20 cellular contexts compared by ENCODE assay signal in the genomic region with DNA sequence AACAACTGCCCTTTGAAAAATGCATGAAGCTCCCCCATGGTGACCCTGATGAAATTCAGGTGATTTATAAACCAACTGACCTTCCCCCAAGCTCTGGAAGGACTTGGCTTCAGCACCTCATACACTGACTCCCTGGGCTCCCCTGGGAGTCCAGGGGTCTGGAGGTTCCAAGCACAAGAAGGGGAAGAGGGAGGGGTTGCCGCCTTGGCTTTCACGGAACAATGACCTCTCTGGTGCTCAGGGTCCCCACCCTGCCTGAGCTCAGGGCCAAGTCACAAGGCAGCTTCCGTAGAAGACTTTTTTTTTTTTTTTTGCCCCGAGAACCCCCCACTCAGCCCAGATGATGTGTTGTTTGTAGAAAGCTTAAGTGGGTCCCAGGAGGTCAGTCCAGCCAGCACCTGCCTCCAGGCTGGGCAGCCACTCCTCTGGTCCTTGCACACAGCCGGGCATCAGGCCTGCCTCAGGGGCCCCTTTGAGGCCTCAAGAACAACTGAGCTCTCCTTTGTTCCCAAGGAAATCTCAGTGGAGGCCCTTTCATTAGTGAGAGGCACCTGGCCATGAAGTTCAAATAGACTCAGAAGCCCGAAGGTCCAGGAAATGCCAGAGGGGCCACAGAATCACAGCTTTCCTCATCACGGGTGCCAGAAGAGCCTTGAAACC. TPM values are rescaled to one million over a fixed set of nuclear protein-coding genes. Genes with fewer than 3 reads are reported as not detected.
"Had no signal": no experiment of that assay in that cellular context is flagged by ENCODE, and none has a peak within 500 bp of the region (broad histone marks: within the 10 kb centered on the region; RNA-seq: fewer than 3 reads in every experiment).

No MANE protein-coding gene starts in this region.

- H3K4me2 ChIP-seq: hepatocyte had no signal

- H3K36me3 ChIP-seq: upper lobe of left lung had no signal

- H2AFZ ChIP-seq: hepatocyte had no signal

- ATAC-seq: activated T-cell treated with anti-CD3 and anti-CD28 coated beads, Interleukin-2, amount 50 U/mL, for 72 hours; stimulated activated naive CD8-positive, alpha-beta T cell treated with anti-CD3 and anti-CD28 coated beads, Interleukin-15, amount 100 ng/mL, for 72 hours had no signal

- H3K4me3 ChIP-seq: hepatocyte, upper lobe of left lung had no signal

- DNase-seq: activated CD4-positive, alpha-beta T cell treated with anti-CD3 and anti-CD28 coated beads, Interleukin-2, amount 10 ng/mL, durations not matched to agents 7 days and 5 days; activated CD8-positive, alpha-beta memory T cell treated with anti-CD3 and anti-CD28 coated beads, Interleukin-2, amount 50 U/mL, for 48 hours; activated T-cell treated with anti-CD3 and anti-CD28 coated beads, Interleukin-2, amount 50 U/mL, for 72 hours; cerebellar nuclear complex; effector memory CD4-positive, alpha-beta T cell; foreskin melanocyte; islet precursor cell; mammary epithelial cell; small intestine; stimulated activated CD4-positive, alpha-beta T cell treated with anti-CD3 and anti-CD28 coated beads, Interleukin-4, amount 100 ng/mL, for 4 hours; stimulated activated CD8-positive, alpha-beta memory T cell treated with anti-CD3 and anti-CD28 coated beads, Interleukin-4, amount 100 ng/mL, for 48 hours; stimulated activated naive CD8-positive, alpha-beta T cell treated with anti-CD3 and anti-CD28 coated beads, Interleukin-15, amount 100 ng/mL, for 72 hours; upper lobe of left lung had no signal

- H3K4me1 ChIP-seq: upper lobe of left lung had no signal

- H3K79me2 ChIP-seq: hepatocyte had no signal

- H3K27ac ChIP-seq: hepatocyte had no signal

- H3K27me3 ChIP-seq: hepatocyte, upper lobe of left lung had no signal

- H3K9me3 ChIP-seq: upper lobe of left lung had no signal

RNA-seq across cellular contexts. Expression of gene TLR9, which starts 41.5 kb away (rescaled TPM):
- total RNA-seq: hepatocyte, mammary epithelial cell, neural crest cell, osteocyte, renal cortical epithelial cell, temporal lobe had no signal
- polyA plus RNA-seq: aorta, fibroblast of lung, hepatocyte, mammary epithelial cell had no signal
